In genomic region chr14:91586451-91586850, GRCh38 we compare ENCODE assay signal across 28 cellular contexts.
"Had no signal": no experiment of that assay in that cellular context is flagged by ENCODE, and none has a peak within 500 bp of the region (broad histone marks: within the 10 kb centered on the region; RNA-seq: fewer than 3 reads in every experiment).

No MANE protein-coding gene starts in this region.

- H3K4me1 ChIP-seq: esophagus squamous epithelium, foreskin keratinocyte, gastroesophageal sphincter, heart left ventricle, left lung, psoas muscle, sigmoid colon, stomach, tibial nerve, upper lobe of right lung, uterus had no signal

- H3K9me3 ChIP-seq: psoas muscle, thoracic aorta, upper lobe of right lung, uterus had no signal

- H2AFZ ChIP-seq: hepatocyte had no signal

- ATAC-seq: foreskin keratinocyte; gastroesophageal sphincter; heart left ventricle; left cardiac atrium; naive thymus-derived CD8-positive, alpha-beta T cell; psoas muscle; right cardiac atrium; stimulated activated effector memory CD8-positive, alpha-beta T cell treated with anti-CD3 and anti-CD28 coated beads, Interleukin-12 subunit alpha, Interleukin-12 subunit beta, amount 100 ng/mL, for 72 hours; upper lobe of right lung had no signal

- H3K27ac ChIP-seq: dorsolateral prefrontal cortex, esophagus squamous epithelium, foreskin keratinocyte, gastroesophageal sphincter, heart left ventricle, hepatocyte, left lung, psoas muscle, sigmoid colon, stomach, thoracic aorta, tibial nerve, upper lobe of right lung, uterus had no signal

- H3K36me3 ChIP-seq: esophagus squamous epithelium, gastroesophageal sphincter, heart left ventricle, left lung, sigmoid colon, stomach, thoracic aorta, tibial nerve, upper lobe of right lung, uterus had no signal

- H3K27me3 ChIP-seq: esophagus squamous epithelium, hepatocyte, left lung, sigmoid colon, tibial nerve, upper lobe of right lung, uterus had no signal

- H3K4me3 ChIP-seq: dorsolateral prefrontal cortex, esophagus squamous epithelium, gastroesophageal sphincter, heart left ventricle, hepatocyte, left lung, psoas muscle, sigmoid colon, stomach, thoracic aorta, tibial nerve, upper lobe of right lung, uterus had no signal

- DNase-seq: dorsolateral prefrontal cortex; effector CD4-positive, alpha-beta T cell; endodermal cell; erythroblast; esophagus squamous epithelium; foreskin keratinocyte; heart left ventricle; kidney; left cardiac atrium; left lung; naive thymus-derived CD8-positive, alpha-beta T cell; nephron progenitor cell; nucleus accumbens; posterior cingulate gyrus; psoas muscle; right cardiac atrium; sigmoid colon; stimulated activated CD4-positive, alpha-beta T cell treated with anti-CD3 and anti-CD28 coated beads, Interleukin-2, amount 100 ng/mL, for 24 hours; stimulated activated CD4-positive, alpha-beta T cell treated with anti-CD3 and anti-CD28 coated beads, Interleukin-4, amount 100 ng/mL, for 24 hours; stimulated activated naive CD4-positive, alpha-beta T cell treated with Interleukin-2 at 50 U/mL for 16 hours; stomach; upper lobe of right lung; uterus had no signal

- H3K4me2 ChIP-seq: hepatocyte had no signal

- H3K79me2 ChIP-seq: hepatocyte had no signal
